ENCODE assay signal across 1 cellular context in the genomic region with DNA sequence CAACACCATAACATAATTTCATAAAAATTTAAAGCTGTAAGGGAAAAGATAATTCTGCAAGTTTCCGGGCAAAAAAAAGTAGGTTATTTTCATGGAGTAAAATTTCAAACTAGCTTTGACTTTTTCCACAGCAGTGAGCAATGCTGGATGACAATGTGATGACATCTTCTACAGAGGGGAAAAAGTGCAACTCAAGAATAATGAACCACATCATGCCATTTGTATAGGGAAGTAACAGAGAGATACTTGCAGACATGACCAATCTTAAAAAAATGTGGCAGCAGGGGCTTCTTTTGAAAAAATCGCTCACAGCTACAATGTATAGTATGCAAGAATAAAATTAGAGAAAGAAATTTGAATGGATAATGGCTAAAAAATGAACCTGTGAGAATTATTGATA.
TF ChIP-seq lines count a peak whose summit lies in the region.

No MANE protein-coding gene starts in this region.

TF ChIP-seq in SK-N-SH, 30 proteins besides CTCF, POLR2A, EP300 and RAD21 (continued from another document):
- TF ChIP-seq, protein P1, sequence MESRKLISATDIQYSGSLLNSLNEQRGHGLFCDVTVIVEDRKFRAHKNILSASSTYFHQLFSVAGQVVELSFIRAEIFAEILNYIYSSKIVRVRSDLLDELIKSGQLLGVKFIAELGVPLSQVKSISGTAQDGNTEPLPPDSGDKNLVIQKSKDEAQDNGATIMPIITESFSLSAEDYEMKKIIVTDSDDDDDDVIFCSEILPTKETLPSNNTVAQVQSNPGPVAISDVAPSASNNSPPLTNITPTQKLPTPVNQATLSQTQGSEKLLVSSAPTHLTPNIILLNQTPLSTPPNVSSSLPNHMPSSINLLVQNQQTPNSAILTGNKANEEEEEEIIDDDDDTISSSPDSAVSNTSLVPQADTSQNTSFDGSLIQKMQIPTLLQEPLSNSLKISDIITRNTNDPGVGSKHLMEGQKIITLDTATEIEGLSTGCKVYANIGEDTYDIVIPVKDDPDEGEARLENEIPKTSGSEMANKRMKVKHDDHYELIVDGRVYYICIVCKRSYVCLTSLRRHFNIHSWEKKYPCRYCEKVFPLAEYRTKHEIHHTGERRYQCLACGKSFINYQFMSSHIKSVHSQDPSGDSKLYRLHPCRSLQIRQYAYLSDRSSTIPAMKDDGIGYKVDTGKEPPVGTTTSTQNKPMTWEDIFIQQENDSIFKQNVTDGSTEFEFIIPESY (IDR thresholded peaks at IDR 0.05; ENCODE audit: borderline replicate concordance, low read depth): no peak
- TF ChIP-seq SMC3 (IDR thresholded peaks at IDR 0.05; ENCODE audit: low read depth, low read length): no peak
- no peak for TF ChIP-seq EZH2phosphoT487 (IDR thresholded peaks at IDR 0.05; ENCODE audit: borderline replicate concordance, low read depth)
